ENCODE assay signal across 12 cellular contexts in the genomic region with DNA sequence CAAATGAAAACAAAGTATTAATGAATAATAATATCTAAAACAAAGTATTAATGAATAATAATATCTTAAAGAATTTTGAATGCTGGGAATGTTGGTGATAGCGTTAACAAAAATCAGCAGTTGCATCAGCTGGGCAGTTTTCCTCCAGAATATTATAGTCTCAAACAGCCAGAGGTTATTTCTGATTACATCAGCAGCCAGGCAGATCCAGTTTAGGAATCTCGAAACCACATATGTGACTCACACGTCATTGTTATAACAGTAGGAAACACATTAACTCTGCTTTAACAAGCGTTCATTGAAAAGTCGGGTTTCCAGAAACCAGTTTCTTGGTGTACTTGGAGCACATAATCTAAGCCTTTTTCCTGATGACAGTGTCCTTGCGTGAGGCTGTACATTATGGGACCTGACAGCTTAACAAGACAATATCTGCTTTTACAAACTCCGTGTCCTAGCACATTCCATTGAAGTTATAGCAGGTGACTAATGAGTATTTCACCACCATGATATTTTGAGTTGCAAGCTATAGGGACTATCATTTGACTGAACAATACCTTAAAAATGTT.
A peak's percentile ranks its signal among the peaks of the same experiment; 100 is the strongest.
DNase-seq lines count a peak whose midpoint lies in the region; ATAC-seq and TF ChIP-seq lines count a peak whose summit lies in the region.
"Had no signal": no experiment of that assay in that cellular context is flagged by ENCODE, and none has a peak within 500 bp of the region (broad histone marks: within the 10 kb centered on the region; RNA-seq: fewer than 3 reads in every experiment).

No MANE protein-coding gene starts in this region.

- POLR2A ChIA-PET in AG04449 (lab: Yijun Ruan, JAX), result no interaction called here

- WGBS in heart left ventricle, 4 donors, result 47 to 54% (median 50%) methylated on average over 7 of the region's 7 CpGs

- no peak for TF ChIP-seq POLR2A in heart left ventricle (IDR thresholded peaks at IDR 0.05)

- intact Hi-C loops in heart left ventricle (cut with DNase I), result no loop called here

- peaks cover 0 to 15% (median 10%) of the 10 kb centered on the region in 12 donors for H3K4me1 ChIP-seq in heart left ventricle

- H3K4me3 ChIP-seq in AG04449 (ENCODE audit: low read depth, low read length) (no peak overlapping the region), heart left ventricle (no peak overlapping the region)

- TF ChIP-seq CTCF in AG04449 (IDR thresholded peaks at IDR 0.05; ENCODE audit: insufficient read depth, low read length, missing control alignments) (no peak), heart left ventricle (IDR thresholded peaks at IDR 0.05) (no peak)

- peaks cover 0 to 7% (median under 1%) of the 10 kb centered on the region in 12 donors for H3K9me3 ChIP-seq in heart left ventricle

- peaks cover 0 to 4% (median 0%) of the 10 kb centered on the region in 9 donors for H3K27me3 ChIP-seq in heart left ventricle

- H3K36me3 ChIP-seq in heart left ventricle, result no peaks in the 10 kb centered on the region

- H3K27ac ChIP-seq in heart left ventricle, result no peak overlapping the region

- CTCF ChIA-PET in AG04449 (lab: Yijun Ruan, JAX), result no interaction called here

- ATAC-seq in GM19023 (IDR thresholded peaks at IDR 0.05; ENCODE audit: unreplicated experiment), result no peak
- no peak for ATAC-seq in heart left ventricle

- DNase-seq in AG04449 (ENCODE audit: low read depth, low spot score) (peak; percentile 78), HT-29 (ENCODE audit: low spot score) (peak; percentile 87), astrocyte of the hippocampus (ENCODE audit: low read depth, low spot score) (peak; percentile 87), glomerular visceral epithelial cell (ENCODE audit: extremely low spot score) (peak; percentile 89), NCI-H2227 (lab: John Stamatoyannopoulos, UW; ENCODE audit: unreplicated experiment) (no peak), heart left ventricle (no peak)
- DNase-seq in activated CD4-positive, CD25-positive, alpha-beta regulatory T cell treated with anti-CD3 and anti-CD28 coated beads, Interleukin-2, amount 50 U/mL, for 72 hours, result no peak
- DNase-seq: activated CD4-positive, alpha-beta T cell treated with anti-CD3 and anti-CD28 coated beads for 1 hour; activated naive CD4-positive, alpha-beta T cell treated with Interleukin-2 at 50 U/mL for 16 hours; glutamatergic neuron; stimulated activated CD4-positive, alpha-beta T cell treated with anti-CD3 and anti-CD28 coated beads, Interleukin-2, amount 100 ng/mL, for 24 hours had no signal

Comparison
In these comparisons a context has a peak if more than half of its experiments do, and no peak if none do; other contexts are left out.
1. DNase-seq: peak in AG04449 (single experiment), HT-29 (single experiment), astrocyte of the hippocampus (single experiment) and glomerular visceral epithelial cell (single experiment); none in NCI-H2227 (single experiment), activated CD4-positive, CD25-positive, alpha-beta regulatory T cell treated with anti-CD3 and anti-CD28 coated beads, Interleukin-2, amount 50 U/mL, for 72 hours (single experiment) and heart left ventricle (0 of 5).